ENCODE assay signal across 11 cellular contexts in genomic region chr2:156430236-156430977, GRCh38. TPM values are rescaled to one million over a fixed set of nuclear protein-coding genes. Genes with fewer than 3 reads are reported as not detected.
DNase-seq lines count a peak whose midpoint lies in the region; ATAC-seq, FAIRE-seq and TF ChIP-seq lines count a peak whose summit lies in the region.
"Had no signal": no experiment of that assay in that cellular context is flagged by ENCODE, and none has a peak within 500 bp of the region (broad histone marks: within the 10 kb centered on the region; RNA-seq: fewer than 3 reads in every experiment).

No MANE protein-coding gene starts in this region.

- H3K9me3 ChIP-seq in fibroblast of lung (ENCODE audit: control insufficient read depth, insufficient read depth, low read depth, low read length): no peaks in the 10 kb centered on the region
- H3K9me3 ChIP-seq: right lobe of liver, vagina had no signal

- H3K9ac ChIP-seq in KMS-11: peak overlapping the region; percentile 3; the same call in 1 of the 2 replicates
- no peak overlapping the region for H3K9ac ChIP-seq in fibroblast of lung (ENCODE audit: insufficient read depth, low read length)

- H3K79me2 ChIP-seq in KMS-11 (ENCODE audit: insufficient read depth, low read depth): no peaks in the 10 kb centered on the region
- no peaks in the 10 kb centered on the region for H3K79me2 ChIP-seq in fibroblast of lung (ENCODE audit: control insufficient read depth, insufficient read depth, low read length)

- TF ChIP-seq CTCF in KMS-11 (conservative IDR thresholded peaks at IDR 0.05; ENCODE audit: low read depth, low read length) (no peak), fibroblast of lung (conservative IDR thresholded peaks at IDR 0.05 in 1 of 2, IDR thresholded peaks at IDR 0.05 in 1 of 2; ENCODE audit: low read depth in 1 of 2, low read length in 2 of 2) (no peak), RWPE1 (conservative IDR thresholded peaks at IDR 0.05; ENCODE audit: low read depth) (no peak)

- H4K20me1 ChIP-seq in KMS-11 (ENCODE audit: insufficient read depth) (no peaks in the 10 kb centered on the region), fibroblast of lung (ENCODE audit: control insufficient read depth, extremely low read depth, insufficient read depth, low read length) (no peaks in the 10 kb centered on the region)

- FAIRE-seq in GM19239 (lab: Jason Lieb, UNC): no peak

- H3K4me2 ChIP-seq in KMS-11 (peak overlapping the region; percentile 27), fibroblast of lung (ENCODE audit: extremely low read depth, insufficient read depth, low read length) (peak overlapping the region; percentile 25)

- H2AFZ ChIP-seq in KMS-11 (ENCODE audit: low read depth): peak overlapping the region; percentile 5; the same call in 1 of the 2 replicates
- H2AFZ ChIP-seq in fibroblast of lung (ENCODE audit: low read length): peak overlapping the region; percentile 66

- peak; percentile 34 for ATAC-seq in GM21717 (IDR thresholded peaks at IDR 0.05; ENCODE audit: unreplicated experiment)

- H3K27ac ChIP-seq in KMS-11: peak overlapping the region; percentile 29; the same call in 1 of the 2 replicates
- H3K27ac ChIP-seq in fibroblast of lung (ENCODE audit: insufficient read depth, low read length): no peak overlapping the region
- no peak overlapping the region for H3K27ac ChIP-seq in RWPE1
- H3K27ac ChIP-seq: right lobe of liver, vagina had no signal

- peaks cover 45% of the 10 kb centered on the region for H3K4me1 ChIP-seq in KMS-11 (ENCODE audit: low read depth, poor library complexity, severe bottlenecking)
- peaks cover 8% of the 10 kb centered on the region for H3K4me1 ChIP-seq in fibroblast of lung (ENCODE audit: control insufficient read depth, extremely low read depth, insufficient read depth, low read length)

- CTCF ChIA-PET in RWPE1 (lab: Yijun Ruan, JAX): interaction anchor here (0.6 kb wide), 1 partner anchor 89 kb away, joined by 4 read pairs; no protein-coding TSS in a partner anchor

- POLR2A ChIA-PET in RWPE1 (lab: Yijun Ruan, JAX; ENCODE audit: low non-redundant PET): no interaction called here

- DNase-seq in EH (ENCODE audit: low read depth): peak; percentile 3
- peak in 1 of 2 donors; percentile 25 for DNase-seq in fibroblast of lung (ENCODE audit: low read depth in 2 of 2)
- no peak for DNase-seq in RWPE1 (ENCODE audit: low spot score)
- no peak for DNase-seq in GM19239 (ENCODE audit: insufficient read length, low spot score)
- DNase-seq in retina: no peak
- DNase-seq in OCI-M2 (lab: John Stamatoyannopoulos, UW; ENCODE audit: unreplicated experiment): no peak
- DNase-seq: hippocampal formation, right lobe of liver had no signal

- no peaks in the 10 kb centered on the region for H3K27me3 ChIP-seq in KMS-11 (ENCODE audit: insufficient read depth, low read depth)
- no peaks in the 10 kb centered on the region for H3K27me3 ChIP-seq in fibroblast of lung (ENCODE audit: control insufficient read depth, insufficient read depth, low read length)
- H3K27me3 ChIP-seq: right lobe of liver, vagina had no signal

- H3K4me3 ChIP-seq in KMS-11 (IDR thresholded peaks at IDR 0.05; ENCODE audit: insufficient read depth, low read depth, low read length): peak overlapping the region; percentile 66
- no peak overlapping the region for H3K4me3 ChIP-seq in fibroblast of lung (replicated peaks in 1 of 4; ENCODE audit: control extremely low read depth in 1 of 4, insufficient read depth in 1 of 4, low read depth in 3 of 4, low read length in 4 of 4)
- H3K4me3 ChIP-seq: right lobe of liver, vagina had no signal

- no peaks in the 10 kb centered on the region for H3K36me3 ChIP-seq in KMS-11 (ENCODE audit: insufficient read depth)
- no peaks in the 10 kb centered on the region for H3K36me3 ChIP-seq in fibroblast of lung (ENCODE audit: control insufficient read depth, insufficient read depth, low read length)
- H3K36me3 ChIP-seq: right lobe of liver, vagina had no signal

RNA-seq across cellular contexts. Expression of gene GPD2, which starts 5.8 kb away (rescaled TPM):
- 46.0 and 46.6 TPM in 2 replicates for total RNA-seq in fibroblast of lung
- polyA plus RNA-seq in fibroblast of lung: 21.6 and 23.7 TPM in 2 replicates
- 18.3 and 20.9 TPM in 2 replicates for polyA plus RNA-seq in fibroblast of lung (2012)
- polyA minus RNA-seq in fibroblast of lung (ENCODE audit: low replicate concordance): 25.1 and 28.7 TPM in 2 replicates
